ENCODE assay signal across 9 cellular contexts in the genomic region with DNA sequence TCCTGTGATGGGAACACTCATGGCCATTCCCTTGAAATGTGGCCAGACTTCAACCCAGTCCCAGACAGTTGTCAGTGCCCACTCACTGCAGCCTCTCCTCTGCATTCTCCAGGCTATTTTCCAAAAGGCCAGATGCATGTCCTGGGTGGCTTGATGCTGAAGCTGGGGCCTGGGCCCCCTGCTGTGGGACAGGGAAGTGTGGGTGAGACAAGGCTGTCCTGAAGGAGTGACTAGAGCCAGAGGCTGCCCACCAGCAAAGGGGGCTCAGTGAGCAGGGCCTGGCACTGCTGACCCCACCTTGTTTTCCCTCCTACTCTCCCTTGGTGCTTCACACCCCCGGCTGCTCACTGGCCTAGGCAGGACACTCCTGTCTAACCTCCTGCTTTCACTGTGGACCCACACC. TPM values are rescaled to one million over a fixed set of nuclear protein-coding genes. Genes with fewer than 3 reads are reported as not detected.
DNase-seq lines count a peak whose midpoint lies in the region; ATAC-seq and TF ChIP-seq lines count a peak whose summit lies in the region.
"Had no signal": no experiment of that assay in that cellular context is flagged by ENCODE, and none has a peak within 500 bp of the region (broad histone marks: within the 10 kb centered on the region; RNA-seq: fewer than 3 reads in every experiment).

No MANE protein-coding gene starts in this region.

- peaks cover 50% of the 10 kb centered on the region for H3K4me1 Mint-ChIP-seq in activated T-helper 17 cell treated with anti-CD3 and anti-CD28 coated beads, Interleukin-2, amount 50 U/mL, for 72 hours

- intact Hi-C loops in stomach (cut with DNase I; ENCODE audit: low total_unique reads): no loop called here

- H3K36me3 Mint-ChIP-seq in activated T-helper 17 cell treated with anti-CD3 and anti-CD28 coated beads, Interleukin-2, amount 50 U/mL, for 72 hours (ENCODE audit: low read depth): peaks cover 73% of the 10 kb centered on the region

- no peak for TF ChIP-seq POLR2A in stomach (IDR thresholded peaks at IDR 0.05)

- H3K27me3 ChIP-seq in liver (ENCODE audit: control insufficient read depth in 4 of 4, insufficient read depth in 4 of 4, low read length in 3 of 4): no peaks in the 10 kb centered on the region
- no peaks in the 10 kb centered on the region for H3K27me3 ChIP-seq in stomach

- TF ChIP-seq EP300 in stomach (IDR thresholded peaks at IDR 0.05): no peak

- H3K4me3 ChIP-seq in liver (ENCODE audit: low read depth in 1 of 3, low read length in 3 of 3) (no peak overlapping the region), stomach (no peak overlapping the region)

- H3K4me1 ChIP-seq in liver (ENCODE audit: control insufficient read depth in 4 of 4, insufficient read depth in 4 of 4, low read length in 3 of 4) (peaks cover 24 to 61% (median 45%) of the 10 kb centered on the region in 4 donors), stomach (peaks cover 46 to 57% (median 53%) of the 10 kb centered on the region in 4 donors)

- H3K9me3 ChIP-seq in liver (ENCODE audit: control insufficient read depth in 4 of 4, low read length in 3 of 4) (no peaks in the 10 kb centered on the region), stomach (no peaks in the 10 kb centered on the region)

- peak overlapping the region; percentile 100 for H3K27ac Mint-ChIP-seq in activated T-helper 17 cell treated with anti-CD3 and anti-CD28 coated beads, Interleukin-2, amount 50 U/mL, for 72 hours

- DNase-seq in activated CD8-positive, alpha-beta memory T cell treated with anti-CD3 and anti-CD28 coated beads for 24 hours: peak; percentile 72
- no peak for DNase-seq in activated CD8-positive, alpha-beta memory T cell treated with anti-CD3 and anti-CD28 coated beads, Interleukin-2, amount 50 U/mL, for 4 hours
- no peak for DNase-seq in stomach
- no peak for DNase-seq in NCI-H2029 (lab: John Stamatoyannopoulos, UW)
- DNase-seq in HuH-7.5 (ENCODE audit: low spot score): no peak
- DNase-seq: dermis blood vessel endothelial cell had no signal

- H3K36me3 ChIP-seq in liver (ENCODE audit: control insufficient read depth in 4 of 4, insufficient read depth in 3 of 4, low read depth in 1 of 4, low read length in 3 of 4): peaks cover 0 to 2% (median 0%) of the 10 kb centered on the region in 4 donors
- peaks cover 0 to 8% (median 5%) of the 10 kb centered on the region in 4 donors for H3K36me3 ChIP-seq in stomach

- H3K4me3 Mint-ChIP-seq in activated T-helper 17 cell treated with anti-CD3 and anti-CD28 coated beads, Interleukin-2, amount 50 U/mL, for 72 hours: peak overlapping the region; percentile 97

- peak overlapping the region; percentile 94 to 98 for H3K27ac ChIP-seq in liver (ENCODE audit: low read depth in 1 of 2, low read length in 2 of 2)
- peak overlapping the region; percentile 92 to 98 (median 96) for H3K27ac ChIP-seq in stomach

- H3K27me3 Mint-ChIP-seq in activated T-helper 17 cell treated with anti-CD3 and anti-CD28 coated beads, Interleukin-2, amount 50 U/mL, for 72 hours: no peaks in the 10 kb centered on the region

- TF ChIP-seq CTCF in liver (IDR thresholded peaks at IDR 0.05; ENCODE audit: low read depth, low read length, missing input control) (no peak), stomach (IDR thresholded peaks at IDR 0.05) (no peak)

- no peak overlapping the region for H3K9ac ChIP-seq in liver (ENCODE audit: low read depth in 1 of 2, low read length in 2 of 2)

- WGBS in liver: 39% methylated on average over 1 of the region's 1 CpG
- WGBS in stomach, 5 donors: 42 to 78% (median 67%) methylated on average over 1 of the region's 1 CpG

- H3K9me3 Mint-ChIP-seq in activated T-helper 17 cell treated with anti-CD3 and anti-CD28 coated beads, Interleukin-2, amount 50 U/mL, for 72 hours: no peaks in the 10 kb centered on the region

- ATAC-seq in activated T-helper 17 cell treated with anti-CD3 and anti-CD28 coated beads, Interleukin-2, amount 50 U/mL, for 72 hours (replicated peaks): no peak
- no peak for ATAC-seq in HG03139 (IDR thresholded peaks at IDR 0.05; ENCODE audit: unreplicated experiment)

- no peak for TF ChIP-seq RAD21 in liver (IDR thresholded peaks at IDR 0.05)

TF ChIP-seq in liver, 16 proteins besides CTCF, POLR2A, EP300 and RAD21:
- TF ChIP-seq YY1 (IDR thresholded peaks at IDR 0.05) (peak; percentile 12), JUND (IDR thresholded peaks at IDR 0.05) (no peak), HNF4G (IDR thresholded peaks at IDR 0.05) (no peak)
TF ChIP-seq in liver: peak in this region for 1.

RNA-seq across cellular contexts. Expression of a gene that starts 11.9 kb away (rescaled TPM):
- total RNA-seq in activated T-helper 17 cell treated with anti-CD3 and anti-CD28 coated beads, Interleukin-2, amount 50 U/mL, for 72 hours: 100 to 1,000 TPM; 204 to 327 TPM
- total RNA-seq in liver (10 to 100 TPM in 1 of 2 donors, 1 to 10 TPM in 1; 4.7 to 30.6 TPM), stomach (1 to 10 TPM; 1.8 to 5.7 (median 3.6) TPM)
- polyA plus RNA-seq in liver (10 to 100 TPM; 17.9 to 32.5 TPM), stomach (10 to 100 TPM in 1 of 3 donors, 1 to 10 TPM in 2; 6.8 to 11.5 (median 7.7) TPM)

RNA-seq across cellular contexts. Expression of a gene that starts 17.2 kb away (rescaled TPM):
- 100 to 1,000 TPM in 1 of 2 donors, 10 to 100 TPM in 1; 99.8 to 131 TPM for total RNA-seq in activated T-helper 17 cell treated with anti-CD3 and anti-CD28 coated beads, Interleukin-2, amount 50 U/mL, for 72 hours
- total RNA-seq in liver (10 to 100 TPM; 20.4 to 32.9 TPM), stomach (10 to 100 TPM; 10.3 to 50.0 (median 24.6) TPM)
- polyA plus RNA-seq in liver (10 to 100 TPM; 13.9 to 17.5 TPM), stomach (10 to 100 TPM; 21.5 to 41.3 (median 37.1) TPM)

RNA-seq across cellular contexts. Expression of a gene that starts 30.4 kb away (rescaled TPM):
- 10 to 100 TPM; 47.5 to 99.2 TPM for total RNA-seq in activated T-helper 17 cell treated with anti-CD3 and anti-CD28 coated beads, Interleukin-2, amount 50 U/mL, for 72 hours
- total RNA-seq in liver (1 to 10 TPM; 3.7 to 9.2 TPM), stomach (10 to 100 TPM in 2 of 5 donors, 1 to 10 TPM in 3; 5.8 to 14.3 (median 6.4) TPM)
- polyA plus RNA-seq in liver (1 to 10 TPM; 8.7 to 9.5 TPM), stomach (10 to 100 TPM; 19.8 to 24.8 (median 20.0) TPM)

RNA-seq across cellular contexts. Expression of a gene that starts 32.2 kb away (rescaled TPM):
- 10 to 100 TPM; 17.3 to 50.8 TPM for total RNA-seq in activated T-helper 17 cell treated with anti-CD3 and anti-CD28 coated beads, Interleukin-2, amount 50 U/mL, for 72 hours
- total RNA-seq in liver: 1 to 10 TPM; 1.8 to 2.7 TPM
- polyA plus RNA-seq in liver: 1 to 10 TPM in 1 of 2 donors, under 1 TPM in 1; 0.54 to 1.1 TPM
- 10 to 100 TPM in 2 of 5 donors, 1 to 10 TPM in 2, not detected in 1; 4.9 to 75.0 (median 16.4) TPM for total RNA-seq in stomach
- 1 to 10 TPM; 5.9 to 9.0 (median 8.2) TPM for polyA plus RNA-seq in stomach

Comparison
In these comparisons a context has a peak if more than half of its experiments do, and no peak if none do; other contexts are left out.
1. RNA of a gene that starts 11.9 kb away (total RNA-seq): 204 to 327 TPM in activated T-helper 17 cell treated with anti-CD3 and anti-CD28 coated beads, Interleukin-2, amount 50 U/mL, for 72 hours; 4.7 to 30.6 TPM in liver and 1.8 to 5.7 TPM in stomach; every median in the first group is over 4 times any median in the second.